ENCODE assay signal across 16 cellular contexts in genomic region chr4:186644316-186644638, GRCh38.
A peak's percentile ranks its signal among the peaks of the same experiment; 100 is the strongest.
DNase-seq lines count a peak whose midpoint lies in the region; ATAC-seq, FAIRE-seq and TF ChIP-seq lines count a peak whose summit lies in the region.
"Had no signal": no experiment of that assay in that cellular context is flagged by ENCODE, and none has a peak within 500 bp of the region (broad histone marks: within the 10 kb centered on the region; RNA-seq: fewer than 3 reads in every experiment).

No MANE protein-coding gene starts in this region.

- POLR2A ChIA-PET in MCF 10A (lab: Yijun Ruan, JAX) (interaction anchor here (0.9 to 1.6 kb wide), 4 partner anchors 23 to 1338 kb away, joined by 3 to 4 read pairs (median 4); no protein-coding TSS in a partner anchor), K562 (lab: Yijun Ruan, JAX) (no interaction called here)

- BruUV-seq in MCF 10A (replicated peaks; lab: Mats Ljungman, UMichigan), result no TSS peak
- BruUV-seq in K562 (replicated peaks; lab: Mats Ljungman, UMichigan), result no TSS peak

- H3K27me3 ChIP-seq in breast epithelium, result no peaks in the 10 kb centered on the region
- no peaks in the 10 kb centered on the region for H3K27me3 ChIP-seq in K562 (ENCODE audit: control insufficient read depth in 2 of 2, insufficient read depth in 2 of 2, low read length in 2 of 2)
- H3K27me3 ChIP-seq: dorsolateral prefrontal cortex, gastroesophageal sphincter had no signal

- in situ Hi-C loops in K562 (cut with MboI), result no loop called here

- intact Hi-C loops in MCF 10A (cut with micrococcal nuclease) (no loop called here), breast epithelium (cut with DNase I; ENCODE audit: low total_unique reads) (no loop called here), K562 (cut with micrococcal nuclease) (no loop called here)

- peak overlapping the region; percentile 45 for H3K4me3 Mint-ChIP-seq in MCF 10A (ENCODE audit: unreplicated experiment)
- H3K4me3 Mint-ChIP-seq: neural crest cell had no signal

- no peak overlapping the region for H3K4me2 ChIP-seq in K562 (ENCODE audit: insufficient read depth, low read length)

- no peaks in the 10 kb centered on the region for H3K9me3 Mint-ChIP-seq in MCF 10A (ENCODE audit: unreplicated experiment)
- H3K9me3 Mint-ChIP-seq: neural crest cell had no signal

- DNase-seq in MCF 10A (ENCODE audit: unreplicated experiment), result no peak
- no peak for DNase-seq in breast epithelium (ENCODE audit: low spot score in 2 of 2)
- DNase-seq in K562 (ENCODE audit: extremely low read depth in 1 of 4, low spot score in 3 of 4), result no peak
- no peak for DNase-seq in left lobe of liver (ENCODE audit: low spot score)
- DNase-seq in SKM-1 treated with dmso at 0.1 percent for 144 hours (lab: John Stamatoyannopoulos, UW; ENCODE audit: unreplicated experiment), result no peak
- DNase-seq in SK-N-DZ (ENCODE audit: low spot score), result no peak
- DNase-seq: activated effector memory CD4-positive, alpha-beta T cell treated with anti-CD3 and anti-CD28 coated beads, Interleukin-2, amount 50 U/mL, for 16 hours; dorsolateral prefrontal cortex; NCI-H1694; NCI-H2227 treated with DMSO at 0.1 percent for 48 hours; NCI-H774; stimulated activated CD8-positive, alpha-beta memory T cell treated with anti-CD3 and anti-CD28 coated beads, Interleukin-4, amount 100 ng/mL, for 48 hours had no signal

- H3K4me3 ChIP-seq in breast epithelium, result no peak overlapping the region
- H3K4me3 ChIP-seq in K562, result no peak overlapping the region
- H3K4me3 ChIP-seq: dorsolateral prefrontal cortex, gastroesophageal sphincter had no signal

- FAIRE-seq in K562 (lab: Jason Lieb, UNC), result no peak

- no peak overlapping the region for H3K9ac ChIP-seq in K562 (ENCODE audit: insufficient read depth in 1 of 2, low read depth in 2 of 2, low read length in 2 of 2)

- ATAC-seq in K562 (no peak), left lobe of liver (peak; percentile 4), HG03025 (IDR thresholded peaks at IDR 0.05; ENCODE audit: low FRiP score, unreplicated experiment) (no peak), HG02588 (IDR thresholded peaks at IDR 0.05; ENCODE audit: unreplicated experiment) (no peak)
- ATAC-seq: gastroesophageal sphincter had no signal

- 26% methylated on average over 2 of the region's 2 CpGs for WGBS in K562 (ENCODE audit: insufficient coverage, low coverage, missing lambda C conversion rate)

- H3K36me3 Mint-ChIP-seq in MCF 10A (ENCODE audit: insufficient read depth, unreplicated experiment), result peaks cover 35% of the 10 kb centered on the region

- no peak overlapping the region; the same call in 1 of the 2 replicates for H2AFZ ChIP-seq in K562 (ENCODE audit: low read depth, low read length)

- H3K79me2 ChIP-seq in K562 (ENCODE audit: control insufficient read depth, insufficient read depth, low read length), result no peaks in the 10 kb centered on the region

- CTCF ChIA-PET in MCF 10A (lab: Yijun Ruan, JAX), result interaction anchor here (1.2 kb wide), 1 partner anchor 18 kb away, joined by 4 read pairs; no protein-coding TSS in a partner anchor
- CTCF ChIA-PET in K562 (lab: Yijun Ruan, JAX; ENCODE audit: low intra/inter-chr PET ratio), result no interaction called here

- no peak for TF ChIP-seq CTCF in MCF 10A (IDR thresholded peaks at IDR 0.05; ENCODE audit: unreplicated experiment)
- TF ChIP-seq CTCF in breast epithelium (IDR thresholded peaks at IDR 0.05), result no peak
- no peak for TF ChIP-seq CTCF in K562 (IDR thresholded peaks at IDR 0.05 in 2 of 3, conservative IDR thresholded peaks at IDR 0.05 in 1 of 3; ENCODE audit: insufficient read depth in 2 of 3, low read depth in 1 of 3, low read length in 3 of 3)

- no peak for TF ChIP-seq RAD21 in K562 (CRISPR knock-in tag; conservative IDR thresholded peaks at IDR 0.05 in 1 of 2, IDR thresholded peaks at IDR 0.05 in 1 of 2)

- H3K9me3 ChIP-seq in breast epithelium (no peaks in the 10 kb centered on the region), K562 (replicated peaks; ENCODE audit: control insufficient read depth, insufficient read depth, low read depth, low read length) (no peaks in the 10 kb centered on the region)
- H3K9me3 ChIP-seq: gastroesophageal sphincter had no signal

- TF ChIP-seq EP300 in K562 (IDR thresholded peaks at IDR 0.05; ENCODE audit: low read length), result no peak

- no peak for TF ChIP-seq POLR2A in breast epithelium (IDR thresholded peaks at IDR 0.05)
- TF ChIP-seq POLR2A in K562 (conservative IDR thresholded peaks at IDR 0.05), result no peak

- H4K20me1 ChIP-seq in K562 (replicated peaks; ENCODE audit: control insufficient read depth, insufficient read depth, low read length), result no peaks in the 10 kb centered on the region

- peak overlapping the region; percentile 50 for H3K27ac Mint-ChIP-seq in MCF 10A (ENCODE audit: low read depth, unreplicated experiment)

- H3K27me3 Mint-ChIP-seq in MCF 10A (ENCODE audit: insufficient read depth, unreplicated experiment), result no peaks in the 10 kb centered on the region

- H3K4me1 Mint-ChIP-seq in MCF 10A (ENCODE audit: insufficient read depth, unreplicated experiment), result peaks cover 27% of the 10 kb centered on the region

- H3K4me1 ChIP-seq in breast epithelium, result no peaks in the 10 kb centered on the region
- no peaks in the 10 kb centered on the region; a peak in 2 of 5 replicates for H3K4me1 ChIP-seq in K562 (replicated peaks in 1 of 2; ENCODE audit: control insufficient read depth in 2 of 2, insufficient read depth in 2 of 2, low read length in 2 of 2)

- no peaks in the 10 kb centered on the region for H3K9me1 ChIP-seq in K562 (ENCODE audit: control insufficient read depth, insufficient read depth, low read length)

- H3K27ac ChIP-seq in breast epithelium (no peak overlapping the region), K562 (ENCODE audit: extremely low read depth, low read depth, low read length) (peak overlapping the region; percentile 29; the same call in 1 of the 3 replicates)
- H3K27ac ChIP-seq: dorsolateral prefrontal cortex, gastroesophageal sphincter had no signal

- H3K36me3 ChIP-seq in breast epithelium, result no peaks in the 10 kb centered on the region
- no peaks in the 10 kb centered on the region for H3K36me3 ChIP-seq in K562 (ENCODE audit: control insufficient read depth, insufficient read depth, low read length)

TF ChIP-seq in K562, 482 proteins besides CTCF, POLR2A, EP300 and RAD21:
- TF ChIP-seq NR2C2 (CRISPR knock-in tag; IDR thresholded peaks at IDR 0.05), result no peak
- peak; percentile 65 for TF ChIP-seq NR2C2 (tag; IDR thresholded peaks at IDR 0.05)
- peak; percentile 90 for TF ChIP-seq FOSL1 (tag; conservative IDR thresholded peaks at IDR 0.05)
- no peak for TF ChIP-seq HIVEP1 (CRISPR knock-in tag; IDR thresholded peaks at IDR 0.05)
- TF ChIP-seq ATF3 (IDR thresholded peaks at IDR 0.05), result peak; percentile 5; the same call in 1 of the 2 replicates
- no peak for TF ChIP-seq ATF3 (CRISPR knock-in tag; conservative IDR thresholded peaks at IDR 0.05)
- no peak for TF ChIP-seq PRPF4 (IDR thresholded peaks at IDR 0.05; ENCODE audit: insufficient read depth, low read depth, low read length, poor library complexity, severe bottlenecking)
